Comparison of ENCODE assay signal across 8 cellular contexts in the genomic region with DNA sequence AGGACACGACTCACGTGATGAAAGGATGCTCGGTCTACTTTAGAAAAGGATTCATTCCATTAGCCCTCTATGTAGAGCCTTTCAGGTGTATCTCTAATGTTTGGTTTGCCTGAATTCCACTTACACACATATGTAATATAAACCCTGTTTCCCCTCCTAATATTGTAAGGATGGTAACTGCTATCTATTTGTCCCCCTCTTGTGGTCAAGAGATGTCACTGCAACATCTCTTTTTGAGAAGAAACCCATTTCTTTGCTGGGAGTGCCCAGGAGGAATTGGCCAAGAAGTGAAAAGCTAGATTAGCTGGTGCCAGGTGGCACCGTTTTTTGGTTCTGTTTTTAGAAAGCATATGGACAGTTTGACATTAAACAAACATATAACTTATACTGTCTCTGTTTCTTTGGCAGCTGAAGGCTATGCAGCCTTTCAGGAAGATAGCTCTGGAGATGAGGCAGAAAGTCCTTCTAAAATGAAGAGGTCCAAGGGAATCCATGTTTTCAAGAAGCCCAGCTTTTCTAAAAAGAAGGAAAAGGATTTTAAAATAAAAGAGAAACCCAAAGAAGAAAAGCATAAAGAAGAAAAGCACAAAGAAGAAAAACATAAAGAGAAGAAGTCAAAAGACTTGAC. TPM values are rescaled to one million over a fixed set of nuclear protein-coding genes. Genes with fewer than 3 reads are reported as not detected.
DNase-seq lines count a peak whose midpoint lies in the region; ATAC-seq and TF ChIP-seq lines count a peak whose summit lies in the region.

No MANE protein-coding gene starts in this region.

- no peaks in the 10 kb centered on the region for H3K9me3 Mint-ChIP-seq in activated CD4-positive, alpha-beta T cell treated with anti-CD3 and anti-CD28 coated beads, Interleukin-2, amount 10 ng/mL, durations not matched to agents 7 days and 5 days
- H3K9me3 Mint-ChIP-seq in T-cell (no peaks in the 10 kb centered on the region), progenitor cell of endocrine pancreas (ENCODE audit: low read depth) (no peaks in the 10 kb centered on the region)

- DNase-seq in activated CD4-positive, alpha-beta T cell treated with anti-CD3 and anti-CD28 coated beads, Interleukin-2, amount 10 ng/mL, durations not matched to agents 7 days and 5 days: peak; percentile 22
- DNase-seq in activated CD4-positive, alpha-beta T cell treated with anti-CD3 and anti-CD28 coated beads, Interleukin-2, amount 50 U/mL, for 48 hours: no peak
- DNase-seq in NAMALWA (ENCODE audit: low spot score) (peak; percentile 72), T-cell (peak in 7 of 34 experiments; percentile 1 to 26 (median 5)), fibroblast of the conjunctiva (ENCODE audit: low read depth) (peak; percentile 28), progenitor cell of endocrine pancreas (ENCODE audit: low spot score, unreplicated experiment) (no peak)

- no peaks in the 10 kb centered on the region for H3K4me1 Mint-ChIP-seq in activated CD4-positive, alpha-beta T cell treated with anti-CD3 and anti-CD28 coated beads, Interleukin-2, amount 10 ng/mL, durations not matched to agents 7 days and 5 days
- peaks cover 3 to 5% (median 3%) of the 10 kb centered on the region in 3 donors for H3K4me1 Mint-ChIP-seq in T-cell
- H3K4me1 Mint-ChIP-seq in progenitor cell of endocrine pancreas (ENCODE audit: low read depth): peaks cover 1% of the 10 kb centered on the region

- peak; percentile 87 for TF ChIP-seq CTCF in progenitor cell of endocrine pancreas (IDR thresholded peaks at IDR 0.05; ENCODE audit: unreplicated experiment)

- H3K27me3 Mint-ChIP-seq in activated CD4-positive, alpha-beta T cell treated with anti-CD3 and anti-CD28 coated beads, Interleukin-2, amount 10 ng/mL, durations not matched to agents 7 days and 5 days: no peaks in the 10 kb centered on the region
- no peaks in the 10 kb centered on the region for H3K27me3 Mint-ChIP-seq in T-cell
- H3K27me3 Mint-ChIP-seq in progenitor cell of endocrine pancreas: no peaks in the 10 kb centered on the region

- H3K36me3 Mint-ChIP-seq in activated CD4-positive, alpha-beta T cell treated with anti-CD3 and anti-CD28 coated beads, Interleukin-2, amount 10 ng/mL, durations not matched to agents 7 days and 5 days (ENCODE audit: low read depth): peaks cover 16% of the 10 kb centered on the region
- H3K36me3 Mint-ChIP-seq in T-cell: peaks cover 16% of the 10 kb centered on the region
- H3K36me3 Mint-ChIP-seq in progenitor cell of endocrine pancreas (ENCODE audit: insufficient read depth): peaks cover 5% of the 10 kb centered on the region

- ATAC-seq in T-cell (replicated peaks in 1 of 4) (peak in 3 of 4 experiments; percentile 32 to 58 (median 47)), GM19035 (IDR thresholded peaks at IDR 0.05; ENCODE audit: unreplicated experiment) (no peak), GM21528 (IDR thresholded peaks at IDR 0.05; ENCODE audit: low FRiP score, unreplicated experiment) (no peak)

- no peak overlapping the region for H3K4me3 Mint-ChIP-seq in activated CD4-positive, alpha-beta T cell treated with anti-CD3 and anti-CD28 coated beads, Interleukin-2, amount 10 ng/mL, durations not matched to agents 7 days and 5 days
- H3K4me3 Mint-ChIP-seq in T-cell (no peak overlapping the region), progenitor cell of endocrine pancreas (ENCODE audit: low read depth) (no peak overlapping the region)

- CTCF ChIA-PET in activated CD4-positive, alpha-beta T cell treated with anti-CD3 and anti-CD28 coated beads, Interleukin-2, amount 10 ng/mL, durations not matched to agents 7 days and 5 days (lab: Charles Lee): interaction anchor here (0.6 to 2.4 kb wide), 3 partner anchors 9 to 443 kb away, joined by 3 to 6 read pairs (median 4); no protein-coding TSS in a partner anchor
- CTCF ChIA-PET in T-cell (lab: Charles Lee): interaction anchor here (0.5 to 1.1 kb wide), 10 partner anchors 9 to 873 kb away, joined by 3 to 8 read pairs (median 3); no protein-coding TSS in a partner anchor

- POLR2A ChIA-PET in activated CD4-positive, alpha-beta T cell treated with anti-CD3 and anti-CD28 coated beads, Interleukin-2, amount 10 ng/mL, durations not matched to agents 7 days and 5 days (lab: Charles Lee): no interaction called here
- POLR2A ChIA-PET in T-cell (lab: Charles Lee): no interaction called here

- H3K27ac Mint-ChIP-seq in activated CD4-positive, alpha-beta T cell treated with anti-CD3 and anti-CD28 coated beads, Interleukin-2, amount 10 ng/mL, durations not matched to agents 7 days and 5 days: no peak overlapping the region
- H3K27ac Mint-ChIP-seq in T-cell: no peak overlapping the region
- peak overlapping the region; percentile 73 for H3K27ac Mint-ChIP-seq in progenitor cell of endocrine pancreas

RNA-seq across cellular contexts. Expression of a gene that starts 41.2 kb away (rescaled TPM):
- 10 to 100 TPM; 47.3 to 48.4 TPM for total RNA-seq in activated CD4-positive, alpha-beta T cell treated with anti-CD3 and anti-CD28 coated beads, Interleukin-2, amount 10 ng/mL, durations not matched to agents 7 days and 5 days
- total RNA-seq in T-cell: 10 to 100 TPM; 21.6 to 42.7 (median 41.5) TPM
- total RNA-seq in progenitor cell of endocrine pancreas: 40.8 and 42.2 TPM in 2 replicates

Comparison
In these comparisons a context has a peak if more than half of its experiments do, and no peak if none do; other contexts are left out.
1. DNase-seq: peak in activated CD4-positive, alpha-beta T cell treated with anti-CD3 and anti-CD28 coated beads, Interleukin-2, amount 10 ng/mL, durations not matched to agents 7 days and 5 days (single experiment), NAMALWA (single experiment) and fibroblast of the conjunctiva (single experiment); none in activated CD4-positive, alpha-beta T cell treated with anti-CD3 and anti-CD28 coated beads, Interleukin-2, amount 50 U/mL, for 48 hours (0 of 2) and progenitor cell of endocrine pancreas (single experiment).
2. ATAC-seq: peak in T-cell (3 of 4); none in GM19035 (single experiment) and GM21528 (single experiment).